In genomic region chr9:133351908-133352634, GRCh38 we compare ENCODE assay signal across 8 cellular contexts. TPM values are rescaled to one million over a fixed set of nuclear protein-coding genes. Genes with fewer than 3 reads are reported as not detected.
DNase-seq lines count a peak whose midpoint lies in the region; ATAC-seq and TF ChIP-seq lines count a peak whose summit lies in the region.

No MANE protein-coding gene starts in this region.

- no peak overlapping the region for H2BK12ac ChIP-seq in neuronal stem cell (ENCODE audit: low read length)

- H3K4me3 ChIP-seq in H7 (ENCODE audit: insufficient read depth, low read depth, low read length), result no peak overlapping the region
- H3K4me3 ChIP-seq in SJCRH30, result no peak overlapping the region
- no peak overlapping the region for H3K4me3 ChIP-seq in colonic mucosa
- H3K4me3 ChIP-seq in neuronal stem cell (ENCODE audit: low read length in 2 of 2), result no peak overlapping the region

- no CpG with 5 or more reads among the region's 14 CpGs for WGBS in neuronal stem cell (ENCODE audit: extremely low coverage in 2 of 2, insufficient read length in 2 of 2, insufficient replicate concordance in 1 of 2), 2 donors

- H3K9me3 ChIP-seq in SJCRH30 (replicated peaks) (no peaks in the 10 kb centered on the region), colonic mucosa (no peaks in the 10 kb centered on the region), neuronal stem cell (replicated peaks in 1 of 2; ENCODE audit: control insufficient read depth in 2 of 2, insufficient read depth in 1 of 2, low read depth in 1 of 2, low read length in 2 of 2) (peaks cover 0 to 5% of the 10 kb centered on the region in 2 donors)

- H4K8ac ChIP-seq in neuronal stem cell (ENCODE audit: low read depth, low read length), result no peak overlapping the region

- DNase-seq in COLO668 (lab: John Stamatoyannopoulos, UW; ENCODE audit: unreplicated experiment) (peak; percentile 44), H7 (peak; percentile 85), SJCRH30 (peak; percentile 74 to 77), colonic mucosa (peak; percentile 57), neuronal stem cell (ENCODE audit: low spot score) (peak; percentile 21), NCI-H1694 (lab: John Stamatoyannopoulos, UW) (no peak)

- H2AFZ ChIP-seq in neuronal stem cell (ENCODE audit: low read length), result no peak overlapping the region

- H3K14ac ChIP-seq in neuronal stem cell (ENCODE audit: low read length), result no peak overlapping the region

- TF ChIP-seq CTCF in colonic mucosa (IDR thresholded peaks at IDR 0.05), result peak; percentile 58

- peaks cover 12% of the 10 kb centered on the region for H3K79me1 ChIP-seq in neuronal stem cell (ENCODE audit: low read depth, low read length)

- H2BK120ac ChIP-seq in neuronal stem cell (ENCODE audit: low read depth, low read length), result no peak overlapping the region

- no peak overlapping the region for H2AK5ac ChIP-seq in neuronal stem cell (ENCODE audit: low read depth, low read length)

- H2BK15ac ChIP-seq in neuronal stem cell (ENCODE audit: low read length), result no peak overlapping the region

- H3K18ac ChIP-seq in neuronal stem cell (ENCODE audit: low read length), result no peak overlapping the region

- no peak for ATAC-seq in HG02759 (IDR thresholded peaks at IDR 0.05; ENCODE audit: unreplicated experiment)
- ATAC-seq in HG02610 (IDR thresholded peaks at IDR 0.05; ENCODE audit: unreplicated experiment), result no peak

- H3K4ac ChIP-seq in neuronal stem cell (ENCODE audit: low read length), result no peak overlapping the region

- H4K91ac ChIP-seq in neuronal stem cell (ENCODE audit: low read depth, low read length, poor library complexity), result no peak overlapping the region

- no peak overlapping the region for H3K27ac ChIP-seq in SJCRH30
- H3K27ac ChIP-seq in colonic mucosa, result no peak overlapping the region
- H3K27ac ChIP-seq in neuronal stem cell (replicated peaks; ENCODE audit: low read length), result no peak overlapping the region

- H3K27me3 ChIP-seq in H7 (ENCODE audit: control insufficient read depth, insufficient read depth, low read length) (no peaks in the 10 kb centered on the region), SJCRH30 (no peaks in the 10 kb centered on the region), colonic mucosa (no peaks in the 10 kb centered on the region), neuronal stem cell (ENCODE audit: control insufficient read depth in 3 of 3, insufficient read depth in 3 of 3, low read depth in 1 of 3, low read length in 3 of 3) (no peaks in the 10 kb centered on the region)

- no peak overlapping the region for H3K4me2 ChIP-seq in neuronal stem cell (ENCODE audit: insufficient read depth, low read length, poor library complexity, severe bottlenecking)

- H3K9ac ChIP-seq in colonic mucosa (ENCODE audit: low read depth in 2 of 2, low read length in 2 of 2), result no peak overlapping the region
- no peak overlapping the region for H3K9ac ChIP-seq in neuronal stem cell (ENCODE audit: low read depth, low read length, poor library complexity)

- H3K4me1 ChIP-seq in SJCRH30 (peaks cover 6% of the 10 kb centered on the region; the same call in 1 of the 2 replicates), colonic mucosa (peaks cover 9% of the 10 kb centered on the region), neuronal stem cell (ENCODE audit: control insufficient read depth in 2 of 2, insufficient read depth in 1 of 2, low read depth in 1 of 2, low read length in 2 of 2) (peaks cover 4 to 14% of the 10 kb centered on the region in 2 donors)

- intact Hi-C loops in colonic mucosa (cut with DNase I), result no loop called here

- no peak overlapping the region for H2BK5ac ChIP-seq in neuronal stem cell (ENCODE audit: low read length)

- H3K36me3 ChIP-seq in H7 (replicated peaks; ENCODE audit: control insufficient read depth, insufficient read depth, low read length) (peaks cover 37% of the 10 kb centered on the region), SJCRH30 (peaks cover 50% of the 10 kb centered on the region), colonic mucosa (peaks cover 19% of the 10 kb centered on the region), neuronal stem cell (replicated peaks in 1 of 2; ENCODE audit: control insufficient read depth in 2 of 2, insufficient read depth in 2 of 2, low read length in 2 of 2) (peaks cover 42 to 59% of the 10 kb centered on the region in 2 donors)

- H3K23ac ChIP-seq in neuronal stem cell (ENCODE audit: low read depth, low read length, poor library complexity), result peak overlapping the region; percentile 4

RNA-seq across cellular contexts. Expression of gene RPL7A, which starts 4.1 kb away (rescaled TPM):
- total RNA-seq in H7 (2014; rRNA removed; shearing (Covaris generic)), result 2,813 and 2,948 TPM in 2 replicates
- 3,575 and 3,860 TPM in 2 replicates for total RNA-seq in SJCRH30 (2014; rRNA removed; shearing (Covaris generic))
- total RNA-seq in colonic mucosa, result 1,000 to 10,000 TPM; 1,628 to 2,136 TPM
- 3,338 TPM for polyA plus RNA-seq in neuronal stem cell (2013, experiment 1 of 2)
- 3,301 TPM for polyA plus RNA-seq in neuronal stem cell (2013, experiment 2 of 2)

RNA-seq across cellular contexts. Expression of gene MED22, which starts 4.1 kb away (rescaled TPM):
- 61.0 and 64.6 TPM in 2 replicates for total RNA-seq in H7 (2014; rRNA removed; shearing (Covaris generic))
- 60.2 and 71.8 TPM in 2 replicates for total RNA-seq in SJCRH30 (2014; rRNA removed; shearing (Covaris generic))
- 10 to 100 TPM; 16.5 to 21.3 TPM for total RNA-seq in colonic mucosa
- 34.2 TPM for polyA plus RNA-seq in neuronal stem cell (2013, experiment 1 of 2)
- 35.9 TPM for polyA plus RNA-seq in neuronal stem cell (2013, experiment 2 of 2)

RNA-seq across cellular contexts. Expression of gene SURF1, which starts 4.2 kb away (rescaled TPM):
- 30.6 and 31.8 TPM in 2 replicates for total RNA-seq in H7 (2014; rRNA removed; shearing (Covaris generic))
- total RNA-seq in SJCRH30 (2014; rRNA removed; shearing (Covaris generic)), result 19.0 and 19.3 TPM in 2 replicates
- total RNA-seq in colonic mucosa, result 10 to 100 TPM; 63.3 to 66.7 TPM
- 34.2 TPM for polyA plus RNA-seq in neuronal stem cell (2013, experiment 1 of 2)
- polyA plus RNA-seq in neuronal stem cell (2013, experiment 2 of 2), result 33.7 TPM

RNA-seq across cellular contexts. Expression of gene SURF2, which starts 4.3 kb away (rescaled TPM):
- 25.8 and 28.1 TPM in 2 replicates for total RNA-seq in H7 (2014; rRNA removed; shearing (Covaris generic))
- total RNA-seq in SJCRH30 (2014; rRNA removed; shearing (Covaris generic)), result 34.7 and 36.2 TPM in 2 replicates
- total RNA-seq in colonic mucosa, result 10 to 100 TPM in 1 of 2 donors, 1 to 10 TPM in 1; 9.4 to 18.7 TPM
- polyA plus RNA-seq in neuronal stem cell (2013, experiment 1 of 2), result 22.0 TPM
- 22.0 TPM for polyA plus RNA-seq in neuronal stem cell (2013, experiment 2 of 2)

RNA-seq across cellular contexts. Expression of gene SURF6, which starts 16.1 kb away (rescaled TPM):
- total RNA-seq in H7 (2014; rRNA removed; shearing (Covaris generic)), result 42.0 and 45.2 TPM in 2 replicates
- total RNA-seq in SJCRH30 (2014; rRNA removed; shearing (Covaris generic)), result 27.8 and 29.2 TPM in 2 replicates
- 10 to 100 TPM; 16.0 to 41.2 TPM for total RNA-seq in colonic mucosa
- polyA plus RNA-seq in neuronal stem cell (2013, experiment 1 of 2), result 11.6 TPM
- 11.5 TPM for polyA plus RNA-seq in neuronal stem cell (2013, experiment 2 of 2)
